ENCODE assay signal across 8 cellular contexts in genomic region chr13:73715114-73715909, GRCh38.
DNase-seq lines count a peak whose midpoint lies in the region; ATAC-seq and TF ChIP-seq lines count a peak whose summit lies in the region.

No MANE protein-coding gene starts in this region.

- intact Hi-C loops in gastrocnemius medialis (cut with DNase I; ENCODE audit: low total_unique reads) = no loop called here
- intact Hi-C loops in psoas muscle (cut with DNase I) = loop anchor here in 1 of 2 donors (10.0 kb wide), 1 partner anchor 901 kb away; no protein-coding TSS in a partner anchor

- H3K4me1 Mint-ChIP-seq in activated naive CD4-positive, alpha-beta T cell treated with anti-CD3 and anti-CD28 coated beads, Interleukin-2, amount 10 ng/mL, durations not matched to agents 7 days and 5 days = peaks cover 52% of the 10 kb centered on the region

- H3K36me3 ChIP-seq in gastrocnemius medialis = peaks cover 0 to 14% of the 10 kb centered on the region in 2 donors
- H3K36me3 ChIP-seq in psoas muscle (ENCODE audit: insufficient read depth in 1 of 2, low read depth in 1 of 2) = peaks cover 2 to 32% of the 10 kb centered on the region in 2 donors

- TF ChIP-seq POLR2A in gastrocnemius medialis (IDR thresholded peaks at IDR 0.05) = no peak

- peaks cover 49% of the 10 kb centered on the region for H3K36me3 Mint-ChIP-seq in activated naive CD4-positive, alpha-beta T cell treated with anti-CD3 and anti-CD28 coated beads, Interleukin-2, amount 10 ng/mL, durations not matched to agents 7 days and 5 days

- H3K4me3 ChIP-seq in gastrocnemius medialis = no peak overlapping the region
- no peak overlapping the region for H3K4me3 ChIP-seq in psoas muscle

- H3K27ac ChIP-seq in gastrocnemius medialis = no peak overlapping the region
- no peak overlapping the region for H3K27ac ChIP-seq in psoas muscle

- H3K4me3 Mint-ChIP-seq in activated naive CD4-positive, alpha-beta T cell treated with anti-CD3 and anti-CD28 coated beads, Interleukin-2, amount 10 ng/mL, durations not matched to agents 7 days and 5 days = peak overlapping the region; percentile 25

- CTCF ChIA-PET in activated naive CD4-positive, alpha-beta T cell treated with anti-CD3 and anti-CD28 coated beads, Interleukin-2, amount 10 ng/mL, durations not matched to agents 7 days and 5 days (lab: Charles Lee) = interaction anchor here (0.8 to 1.4 kb wide), 2 partner anchors 52 to 572 kb away, joined by 3 read pairs; no protein-coding TSS in a partner anchor

- no peaks in the 10 kb centered on the region for H3K9me3 Mint-ChIP-seq in activated naive CD4-positive, alpha-beta T cell treated with anti-CD3 and anti-CD28 coated beads, Interleukin-2, amount 10 ng/mL, durations not matched to agents 7 days and 5 days

- DNase-seq in activated naive CD4-positive, alpha-beta T cell treated with anti-CD3 and anti-CD28 coated beads, Interleukin-2, amount 10 ng/mL, durations not matched to agents 7 days and 5 days = peak; percentile 82
- DNase-seq in stimulated activated CD4-positive, alpha-beta T cell treated with anti-CD3 and anti-CD28 coated beads, TNF-alpha, amount 100 ng/mL, for 4 hours (ENCODE audit: low read depth in 3 of 3) = peak in 2 of 3 experiments; percentile 29 to 35
- DNase-seq in globus pallidus (ENCODE audit: low spot score) (no peak), NCI-H69 (lab: John Stamatoyannopoulos, UW) (no peak), gastrocnemius medialis (no peak), psoas muscle (no peak)

- H3K4me1 ChIP-seq in gastrocnemius medialis (peaks cover 0 to 5% of the 10 kb centered on the region in 2 donors), psoas muscle (no peaks in the 10 kb centered on the region)

- 94 to 96% (median 96%) methylated on average over 15 of the region's 15 CpGs for WGBS in psoas muscle, 3 donors

- no peak for TF ChIP-seq CTCF in gastrocnemius medialis (IDR thresholded peaks at IDR 0.05 in 4 of 5, conservative IDR thresholded peaks at IDR 0.05 in 1 of 5)
- no peak for TF ChIP-seq CTCF in psoas muscle (IDR thresholded peaks at IDR 0.05)

- no peaks in the 10 kb centered on the region for H3K27me3 Mint-ChIP-seq in activated naive CD4-positive, alpha-beta T cell treated with anti-CD3 and anti-CD28 coated beads, Interleukin-2, amount 10 ng/mL, durations not matched to agents 7 days and 5 days

- in situ Hi-C loops in gastrocnemius medialis (cut with MboI; ENCODE audit: low sequenced_read_pairs in 4 of 4) = loop anchor here (25.0 kb wide), 2 partner anchors 653 to 903 kb away; partner anchors contain the start of gene KLF5 (in 2 of the 4)

- ATAC-seq in GM19463 (IDR thresholded peaks at IDR 0.05; ENCODE audit: unreplicated experiment) (peak; percentile 72), HG03469 (IDR thresholded peaks at IDR 0.05; ENCODE audit: unreplicated experiment) (peak; percentile 72), gastrocnemius medialis (no peak), psoas muscle (no peak)

- H3K27ac Mint-ChIP-seq in activated naive CD4-positive, alpha-beta T cell treated with anti-CD3 and anti-CD28 coated beads, Interleukin-2, amount 10 ng/mL, durations not matched to agents 7 days and 5 days = peak overlapping the region; percentile 94

- no peaks in the 10 kb centered on the region for H3K9me3 ChIP-seq in gastrocnemius medialis
- no peaks in the 10 kb centered on the region for H3K9me3 ChIP-seq in psoas muscle

- H3K27me3 ChIP-seq in gastrocnemius medialis = no peaks in the 10 kb centered on the region
- H3K27me3 ChIP-seq in psoas muscle (ENCODE audit: insufficient read depth in 3 of 3, low read length in 2 of 3) = no peaks in the 10 kb centered on the region

Comparison
In these comparisons a context has a peak if more than half of its experiments do, and no peak if none do; other contexts are left out.
1. ATAC-seq: peak in GM19463 (single experiment) and HG03469 (single experiment); none in gastrocnemius medialis (0 of 2) and psoas muscle (0 of 4).
2. DNase-seq: peak in activated naive CD4-positive, alpha-beta T cell treated with anti-CD3 and anti-CD28 coated beads, Interleukin-2, amount 10 ng/mL, durations not matched to agents 7 days and 5 days (single experiment) and stimulated activated CD4-positive, alpha-beta T cell treated with anti-CD3 and anti-CD28 coated beads, TNF-alpha, amount 100 ng/mL, for 4 hours (2 of 3); none in globus pallidus (single experiment), NCI-H69 (single experiment), gastrocnemius medialis (0 of 2) and psoas muscle (0 of 2).